In the genomic region with DNA sequence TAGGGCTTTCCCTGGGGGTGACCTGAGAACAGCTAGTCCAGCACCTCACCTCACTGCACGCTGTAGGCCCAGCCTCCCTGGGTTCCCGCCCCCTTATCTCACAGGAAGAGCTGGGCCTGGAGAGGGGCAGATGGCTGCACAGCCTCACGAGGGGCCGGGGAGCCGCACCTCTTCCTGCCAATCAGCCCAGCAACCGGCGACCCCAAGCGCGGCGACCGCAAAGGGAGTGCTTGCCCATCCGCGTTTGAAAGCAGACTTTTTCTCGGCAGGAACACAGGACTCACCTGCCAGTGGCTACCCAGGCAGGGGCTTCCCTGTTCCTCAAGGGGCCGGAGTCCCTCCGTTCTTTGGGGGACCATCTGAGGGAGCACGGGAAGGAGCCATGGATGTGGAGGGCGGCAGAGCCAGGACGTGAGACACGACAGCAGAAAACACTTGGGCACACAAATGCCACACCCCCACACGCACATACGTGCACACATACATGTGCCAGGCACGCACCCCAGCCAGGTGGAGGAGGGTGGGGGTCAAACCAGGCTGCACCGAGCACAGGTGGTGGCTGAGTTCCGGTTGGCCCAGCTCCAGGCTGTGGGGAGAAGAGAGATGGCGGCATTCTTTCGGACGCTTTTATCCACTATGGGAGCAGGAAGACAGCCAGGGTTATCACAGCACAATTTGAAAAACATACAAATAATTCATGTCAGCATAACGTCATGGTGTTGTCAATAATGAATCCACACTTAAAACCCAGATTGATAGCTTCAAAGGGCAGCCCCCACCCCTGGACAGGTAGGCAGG, we compare ENCODE assay signal across 8 cellular contexts. TPM values are rescaled to one million over a fixed set of nuclear protein-coding genes. Genes with fewer than 3 reads are reported as not detected.
DNase-seq lines count a peak whose midpoint lies in the region; ATAC-seq lines count a peak whose summit lies in the region.

No MANE protein-coding gene starts in this region.

- H3K27ac Mint-ChIP-seq in activated naive CD4-positive, alpha-beta T cell treated with anti-CD3 and anti-CD28 coated beads, Interleukin-2, amount 50 U/mL, for 72 hours, result peak overlapping the region; percentile 92 to 98
- H3K27ac Mint-ChIP-seq in stimulated activated effector memory CD8-positive, alpha-beta T cell treated with anti-CD3 and anti-CD28 coated beads, Interleukin-12 subunit alpha, Interleukin-12 subunit beta, amount 100 ng/mL, for 72 hours, result peak overlapping the region; percentile 96

- ATAC-seq in activated naive CD4-positive, alpha-beta T cell treated with anti-CD3 and anti-CD28 coated beads, Interleukin-2, amount 50 U/mL, for 72 hours, result peak in 1 of 2 donors; percentile 17
- ATAC-seq in stimulated activated effector memory CD8-positive, alpha-beta T cell treated with anti-CD3 and anti-CD28 coated beads, Interleukin-12 subunit alpha, Interleukin-12 subunit beta, amount 100 ng/mL, for 72 hours, result peak; percentile 35
- ATAC-seq in GM21390 (IDR thresholded peaks at IDR 0.05; ENCODE audit: unreplicated experiment), result no peak
- ATAC-seq in HG02885 (IDR thresholded peaks at IDR 0.05; ENCODE audit: poor library complexity, unreplicated experiment), result no peak
- ATAC-seq in GM19467 (IDR thresholded peaks at IDR 0.05; ENCODE audit: unreplicated experiment), result no peak

- peaks cover 0 to 15% of the 10 kb centered on the region in 2 donors for H3K36me3 Mint-ChIP-seq in activated naive CD4-positive, alpha-beta T cell treated with anti-CD3 and anti-CD28 coated beads, Interleukin-2, amount 50 U/mL, for 72 hours
- peaks cover 19% of the 10 kb centered on the region for H3K36me3 Mint-ChIP-seq in stimulated activated effector memory CD8-positive, alpha-beta T cell treated with anti-CD3 and anti-CD28 coated beads, Interleukin-12 subunit alpha, Interleukin-12 subunit beta, amount 100 ng/mL, for 72 hours

- H3K4me3 Mint-ChIP-seq in stimulated activated effector memory CD8-positive, alpha-beta T cell treated with anti-CD3 and anti-CD28 coated beads, Interleukin-12 subunit alpha, Interleukin-12 subunit beta, amount 100 ng/mL, for 72 hours, result peak overlapping the region; percentile 87

- H3K9me3 Mint-ChIP-seq in activated naive CD4-positive, alpha-beta T cell treated with anti-CD3 and anti-CD28 coated beads, Interleukin-2, amount 50 U/mL, for 72 hours, result no peaks in the 10 kb centered on the region
- H3K9me3 Mint-ChIP-seq in stimulated activated effector memory CD8-positive, alpha-beta T cell treated with anti-CD3 and anti-CD28 coated beads, Interleukin-12 subunit alpha, Interleukin-12 subunit beta, amount 100 ng/mL, for 72 hours, result no peaks in the 10 kb centered on the region

- H3K4me1 Mint-ChIP-seq in stimulated activated effector memory CD8-positive, alpha-beta T cell treated with anti-CD3 and anti-CD28 coated beads, Interleukin-12 subunit alpha, Interleukin-12 subunit beta, amount 100 ng/mL, for 72 hours, result peaks cover 53% of the 10 kb centered on the region

- DNase-seq in NCI-H1694 treated with DMSO at 0.1 percent for 48 hours (lab: John Stamatoyannopoulos, UW), result peak; percentile 42
- DNase-seq in NCI-H1694 (lab: John Stamatoyannopoulos, UW), result no peak
- DNase-seq in NCI-H69 (lab: John Stamatoyannopoulos, UW), result peak; percentile 81
- peak in 1 of 2 donors; percentile 48 for DNase-seq in activated naive CD4-positive, alpha-beta T cell treated with anti-CD3 and anti-CD28 coated beads, Interleukin-2, amount 50 U/mL, for 72 hours (ENCODE audit: low spot score in 2 of 2)
- DNase-seq in stimulated activated effector memory CD8-positive, alpha-beta T cell treated with anti-CD3 and anti-CD28 coated beads, Interleukin-12 subunit alpha, Interleukin-12 subunit beta, amount 100 ng/mL, for 72 hours (ENCODE audit: low spot score in 2 of 2), result peak in 1 of 2 donors; percentile 73

RNA-seq across cellular contexts. Expression of a gene that starts 11.3 kb away (rescaled TPM):
- 10 to 100 TPM; 13.3 to 26.2 TPM for total RNA-seq in activated naive CD4-positive, alpha-beta T cell treated with anti-CD3 and anti-CD28 coated beads, Interleukin-2, amount 50 U/mL, for 72 hours

RNA-seq across cellular contexts. Expression of a gene that starts 12.3 kb away (rescaled TPM):
- 10 to 100 TPM in 1 of 2 donors, 1 to 10 TPM in 1; 4.5 to 10.0 TPM for total RNA-seq in activated naive CD4-positive, alpha-beta T cell treated with anti-CD3 and anti-CD28 coated beads, Interleukin-2, amount 50 U/mL, for 72 hours
